2 cellular contexts compared by ENCODE assay signal in the genomic region with DNA sequence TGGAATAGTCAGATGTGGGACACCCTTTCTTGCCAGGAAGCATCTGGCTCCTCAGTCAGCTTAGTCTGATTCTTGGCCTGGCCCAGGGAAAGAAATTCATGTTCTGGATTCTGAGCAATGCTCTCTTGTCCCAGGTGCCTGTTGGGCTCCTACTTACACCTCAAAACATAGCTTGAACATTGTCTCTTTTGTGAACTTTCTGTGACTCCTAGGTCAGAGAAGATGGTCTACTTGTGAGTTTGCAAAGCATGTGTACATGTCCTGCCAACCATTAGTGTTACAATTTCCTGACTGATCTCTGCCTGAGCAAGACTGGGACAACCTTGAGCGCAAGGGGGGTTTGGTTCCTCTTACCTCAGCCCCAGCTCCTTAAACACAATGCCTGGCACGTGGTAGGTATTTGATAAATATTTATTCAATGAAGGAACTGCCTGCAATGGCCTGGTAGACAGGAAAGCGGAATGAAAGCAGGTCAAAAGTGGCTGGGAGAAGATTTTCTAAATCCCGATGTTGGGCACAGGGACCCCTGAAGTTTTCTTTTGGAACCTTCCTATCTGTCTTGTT.
TF ChIP-seq lines count a peak whose summit lies in the region.

No MANE protein-coding gene starts in this region.

TF ChIP-seq in HEK293, 187 proteins besides CTCF, POLR2A, EP300 and RAD21:
- TF ChIP-seq, protein P1, sequence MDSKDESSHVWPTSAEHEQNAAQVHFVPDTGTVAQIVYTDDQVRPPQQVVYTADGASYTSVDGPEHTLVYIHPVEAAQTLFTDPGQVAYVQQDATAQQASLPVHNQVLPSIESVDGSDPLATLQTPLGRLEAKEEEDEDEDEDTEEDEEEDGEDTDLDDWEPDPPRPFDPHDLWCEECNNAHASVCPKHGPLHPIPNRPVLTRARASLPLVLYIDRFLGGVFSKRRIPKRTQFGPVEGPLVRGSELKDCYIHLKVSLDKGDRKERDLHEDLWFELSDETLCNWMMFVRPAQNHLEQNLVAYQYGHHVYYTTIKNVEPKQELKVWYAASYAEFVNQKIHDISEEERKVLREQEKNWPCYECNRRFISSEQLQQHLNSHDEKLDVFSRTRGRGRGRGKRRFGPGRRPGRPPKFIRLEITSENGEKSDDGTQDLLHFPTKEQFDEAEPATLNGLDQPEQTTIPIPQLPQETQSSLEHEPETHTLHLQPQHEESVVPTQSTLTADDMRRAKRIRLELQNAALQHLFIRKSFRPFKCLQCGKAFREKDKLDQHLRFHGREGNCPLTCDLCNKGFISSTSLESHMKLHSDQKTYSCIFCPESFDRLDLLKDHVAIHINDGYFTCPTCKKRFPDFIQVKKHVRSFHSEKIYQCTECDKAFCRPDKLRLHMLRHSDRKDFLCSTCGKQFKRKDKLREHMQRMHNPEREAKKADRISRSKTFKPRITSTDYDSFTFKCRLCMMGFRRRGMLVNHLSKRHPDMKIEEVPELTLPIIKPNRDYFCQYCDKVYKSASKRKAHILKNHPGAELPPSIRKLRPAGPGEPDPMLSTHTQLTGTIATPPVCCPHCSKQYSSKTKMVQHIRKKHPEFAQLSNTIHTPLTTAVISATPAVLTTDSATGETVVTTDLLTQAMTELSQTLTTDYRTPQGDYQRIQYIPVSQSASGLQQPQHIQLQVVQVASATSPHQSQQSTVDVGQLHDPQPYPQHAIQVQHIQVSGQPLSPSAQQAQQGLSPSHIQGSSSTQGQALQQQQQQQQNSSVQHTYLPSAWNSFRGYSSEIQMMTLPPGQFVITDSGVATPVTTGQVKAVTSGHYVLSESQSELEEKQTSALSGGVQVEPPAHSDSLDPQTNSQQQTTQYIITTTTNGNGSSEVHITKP (tag by site-specific recombination; IDR thresholded peaks at IDR 0.05) = peak; percentile 90
- no peak for TF ChIP-seq OVOL3 (tag by site-specific recombination; IDR thresholded peaks at IDR 0.05)
- TF ChIP-seq ZFP3 (tag by site-specific recombination; IDR thresholded peaks at IDR 0.05; ENCODE audit: low read depth) = peak; percentile 72

TF ChIP-seq in GM12878, 131 proteins besides CTCF, POLR2A, EP300 and RAD21:
- TF ChIP-seq, protein P2, sequence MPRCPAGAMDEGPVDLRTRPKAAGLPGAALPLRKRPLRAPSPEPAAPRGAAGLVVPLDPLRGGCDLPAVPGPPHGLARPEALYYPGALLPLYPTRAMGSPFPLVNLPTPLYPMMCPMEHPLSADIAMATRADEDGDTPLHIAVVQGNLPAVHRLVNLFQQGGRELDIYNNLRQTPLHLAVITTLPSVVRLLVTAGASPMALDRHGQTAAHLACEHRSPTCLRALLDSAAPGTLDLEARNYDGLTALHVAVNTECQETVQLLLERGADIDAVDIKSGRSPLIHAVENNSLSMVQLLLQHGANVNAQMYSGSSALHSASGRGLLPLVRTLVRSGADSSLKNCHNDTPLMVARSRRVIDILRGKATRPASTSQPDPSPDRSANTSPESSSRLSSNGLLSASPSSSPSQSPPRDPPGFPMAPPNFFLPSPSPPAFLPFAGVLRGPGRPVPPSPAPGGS (IDR thresholded peaks at IDR 0.05; ENCODE audit: borderline replicate concordance, insufficient read depth, low read depth, low read length, poor library complexity, severe bottlenecking) = peak; percentile 59
- no peak for TF ChIP-seq POLR2AphosphoS5 (IDR thresholded peaks at IDR 0.05; ENCODE audit: low read length)
- TF ChIP-seq, protein P3, sequence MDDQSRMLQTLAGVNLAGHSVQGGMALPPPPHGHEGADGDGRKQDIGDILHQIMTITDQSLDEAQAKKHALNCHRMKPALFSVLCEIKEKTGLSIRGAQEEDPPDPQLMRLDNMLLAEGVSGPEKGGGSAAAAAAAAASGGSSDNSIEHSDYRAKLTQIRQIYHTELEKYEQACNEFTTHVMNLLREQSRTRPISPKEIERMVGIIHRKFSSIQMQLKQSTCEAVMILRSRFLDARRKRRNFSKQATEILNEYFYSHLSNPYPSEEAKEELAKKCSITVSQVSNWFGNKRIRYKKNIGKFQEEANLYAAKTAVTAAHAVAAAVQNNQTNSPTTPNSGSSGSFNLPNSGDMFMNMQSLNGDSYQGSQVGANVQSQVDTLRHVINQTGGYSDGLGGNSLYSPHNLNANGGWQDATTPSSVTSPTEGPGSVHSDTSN (IDR thresholded peaks at IDR 0.05; ENCODE audit: insufficient replicate concordance, low read depth, low read length) = no peak
